In genomic region chr17:56913867-56914640, GRCh38 we compare ENCODE assay signal across 9 cellular contexts. TPM values are rescaled to one million over a fixed set of nuclear protein-coding genes. Genes with fewer than 3 reads are reported as not detected.
DNase-seq lines count a peak whose midpoint lies in the region; ATAC-seq, FAIRE-seq and TF ChIP-seq lines count a peak whose summit lies in the region.
"Had no signal": no experiment of that assay in that cellular context is flagged by ENCODE, and none has a peak within 500 bp of the region (broad histone marks: within the 10 kb centered on the region; RNA-seq: fewer than 3 reads in every experiment).

TRIM25 (minus strand) TSS chr17:56914049; CDS start chr17:56913988, 61 bp downstream.

- no peaks in the 10 kb centered on the region for H3K9me3 ChIP-seq in BE2C

- no peaks in the 10 kb centered on the region for H3K27me3 ChIP-seq in BE2C

- H3K4me1 ChIP-seq in BE2C: 0 out of 2 replicates have a peak, but pooled peaks cover 4% of the 10 kb centered on the region

- TF ChIP-seq CTCF in BE2C (IDR thresholded peaks at IDR 0.05; ENCODE audit: low read depth, low read length) (no peak), coronary artery (IDR thresholded peaks at IDR 0.05) (no peak)

- H3K27ac ChIP-seq in coronary artery: peak within 1 kb of the TSS; percentile 83 to 90

- H3K4me3 ChIP-seq in BE2C (ENCODE audit: low read depth, low read length): peak within 1 kb of the TSS; percentile 92
- H3K4me3 ChIP-seq in coronary artery: peak within 1 kb of the TSS; percentile 94

- no peaks in the 10 kb centered on the region for H3K36me3 ChIP-seq in BE2C

- H3K9me3 Mint-ChIP-seq in activated CD4-positive, alpha-beta T cell treated with anti-CD3 and anti-CD28 coated beads, Interleukin-2, amount 10 ng/mL, durations not matched to agents 24 days and 14 days: peaks cover 4% of the 10 kb centered on the region

- DNase-seq in BE2C (peak; percentile 93), GM19239 (ENCODE audit: insufficient read length, low spot score) (peak; percentile 92), NCI-H526 (lab: John Stamatoyannopoulos, UW) (peak; percentile 69 to 96), coronary artery (ENCODE audit: low spot score) (peak; percentile 98), left kidney (ENCODE audit: low read depth, low spot score) (peak; percentile 96)
- peak; percentile 94 for DNase-seq in activated CD4-positive, alpha-beta T cell treated with anti-CD3 and anti-CD28 coated beads, Interleukin-2, amount 10 ng/mL, durations not matched to agents 24 days and 14 days
- peak; percentile 89 for DNase-seq in stimulated activated CD4-positive, alpha-beta T cell treated with anti-CD3 and anti-CD28 coated beads, Interleukin-1b, Interleukin-23, amount 100 ng/mL, for 48 hours

- ATAC-seq in HG03442 (IDR thresholded peaks at IDR 0.05; ENCODE audit: unreplicated experiment): peak; percentile 64

- H3K4me3 Mint-ChIP-seq in activated CD4-positive, alpha-beta T cell treated with anti-CD3 and anti-CD28 coated beads, Interleukin-2, amount 10 ng/mL, durations not matched to agents 24 days and 14 days: peak within 1 kb of the TSS; percentile 97

- peak within 1 kb of the TSS; percentile 98 for H3K27ac Mint-ChIP-seq in activated CD4-positive, alpha-beta T cell treated with anti-CD3 and anti-CD28 coated beads, Interleukin-2, amount 10 ng/mL, durations not matched to agents 24 days and 14 days

- peaks cover 28% of the 10 kb centered on the region for H3K36me3 Mint-ChIP-seq in activated CD4-positive, alpha-beta T cell treated with anti-CD3 and anti-CD28 coated beads, Interleukin-2, amount 10 ng/mL, durations not matched to agents 24 days and 14 days (ENCODE audit: low read depth)

- intact Hi-C loops in activated CD4-positive, alpha-beta T cell treated with anti-CD3 and anti-CD28 coated beads, Interleukin-2, amount 10 ng/mL, durations not matched to agents 24 days and 14 days (cut with micrococcal nuclease): loop anchor here (1.0 to 5.0 kb wide), 2 partner anchors 81 to 173 kb away; partner anchors contain the start of genes AKAP1 and C17orf67

- H3K27me3 Mint-ChIP-seq in activated CD4-positive, alpha-beta T cell treated with anti-CD3 and anti-CD28 coated beads, Interleukin-2, amount 10 ng/mL, durations not matched to agents 24 days and 14 days: no peaks in the 10 kb centered on the region

- peak; percentile 82 for FAIRE-seq in GM19239 (lab: Jason Lieb, UNC)
- FAIRE-seq: endometrium had no signal

- peaks cover 53% of the 10 kb centered on the region for H3K4me1 Mint-ChIP-seq in activated CD4-positive, alpha-beta T cell treated with anti-CD3 and anti-CD28 coated beads, Interleukin-2, amount 10 ng/mL, durations not matched to agents 24 days and 14 days

RNA-seq across cellular contexts. Expression of gene TRIM25, which starts in this region (rescaled TPM):
- 9.6 TPM for polyA plus RNA-seq in BE2C (2012; ENCODE audit: insufficient read depth, insufficient read length, low read depth)
- total RNA-seq in activated CD4-positive, alpha-beta T cell treated with anti-CD3 and anti-CD28 coated beads, Interleukin-2, amount 10 ng/mL, durations not matched to agents 24 days and 14 days: 88.8 and 99.8 TPM in 2 replicates

Comparison
In these comparisons a context has a peak if more than half of its experiments do, and no peak if none do; other contexts are left out.
1. Peak in every context shown above with its lines: DNase-seq, ATAC-seq, H3K4me3 ChIP-seq and H3K27ac ChIP-seq.